ENCODE assay signal across 27 cellular contexts in the genomic region with DNA sequence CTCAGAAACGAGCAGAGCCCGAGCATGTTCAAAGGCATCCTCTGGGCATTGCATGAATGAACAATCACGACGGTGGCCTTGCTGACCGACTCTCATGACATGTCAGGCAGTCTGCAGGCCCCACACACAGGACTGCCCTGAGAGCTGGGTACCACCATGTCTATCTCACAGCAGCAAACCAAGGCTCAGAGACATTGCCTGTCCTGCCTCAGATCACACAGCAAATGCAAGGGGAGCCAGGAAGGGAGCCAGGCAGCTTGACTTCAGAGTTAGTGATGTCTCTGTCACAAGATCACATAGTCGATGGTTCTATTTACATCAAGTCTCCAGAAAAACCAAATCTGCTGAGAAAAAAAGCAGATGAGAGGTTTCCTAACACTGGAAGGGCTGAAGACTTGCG. TPM values are rescaled to one million over a fixed set of nuclear protein-coding genes. Genes with fewer than 3 reads are reported as not detected.
"Had no signal": no experiment of that assay in that cellular context is flagged by ENCODE, and none has a peak within 500 bp of the region (broad histone marks: within the 10 kb centered on the region; RNA-seq: fewer than 3 reads in every experiment).

No MANE protein-coding gene starts in this region.

- H3K36me3 ChIP-seq: esophagus squamous epithelium, lower lobe of right lung, neutrophil, pancreas, suprapubic skin, transverse colon, vagina had no signal

- H3K4me3 Mint-ChIP-seq: immature natural killer cell; natural killer cell; stimulated activated naive CD8-positive, alpha-beta T cell treated with anti-CD3 and anti-CD28 coated beads, Interleukin-15, amount 100 ng/mL, for 72 hours had no signal

- H3K9me3 ChIP-seq: esophagus squamous epithelium, lower lobe of right lung, neutrophil, pancreas, suprapubic skin, transverse colon, vagina had no signal

- H3K4me1 ChIP-seq: lower lobe of right lung, pancreas, suprapubic skin, transverse colon, vagina had no signal

- ATAC-seq: left colon; left ventricle myocardium superior; lower lobe of right lung; natural killer cell; pancreas; stimulated activated naive CD8-positive, alpha-beta T cell treated with anti-CD3 and anti-CD28 coated beads, Interleukin-15, amount 100 ng/mL, for 72 hours had no signal

- H3K4me3 ChIP-seq: coronary artery, esophagus squamous epithelium, lower lobe of right lung, pancreas, suprapubic skin, transverse colon, vagina had no signal

- H3K27ac ChIP-seq: coronary artery, esophagus squamous epithelium, lower lobe of right lung, neutrophil, pancreas, suprapubic skin, transverse colon, vagina had no signal

- H3K4me1 Mint-ChIP-seq: immature natural killer cell, natural killer cell had no signal

- DNase-seq: effector memory CD4-positive, alpha-beta T cell; erythroblast; esophagus squamous epithelium; foreskin melanocyte; hypothalamus; immature natural killer cell; islet precursor cell; kidney glomerular epithelial cell; left colon; left ventricle myocardium superior; lower lobe of right lung; natural killer cell; pancreas; small intestine; stimulated activated CD4-positive, alpha-beta T cell treated with anti-CD3 and anti-CD28 coated beads, Interleukin-12 subunit alpha, Interleukin-12 subunit beta, amount 100 ng/mL, for 4 hours; stimulated activated CD4-positive, alpha-beta T cell treated with anti-CD3 and anti-CD28 coated beads, Interleukin-1b, Interleukin-23, amount 100 ng/mL, for 48 hours; stimulated activated CD4-positive, alpha-beta T cell treated with anti-CD3 and anti-CD28 coated beads, Interleukin-4, amount 100 ng/mL, for 1 hour; stimulated activated CD8-positive, alpha-beta memory T cell treated with anti-CD3 and anti-CD28 coated beads, Interleukin-4, amount 100 ng/mL, for 48 hours; stimulated activated naive CD4-positive, alpha-beta T cell; stimulated activated naive CD8-positive, alpha-beta T cell treated with anti-CD3 and anti-CD28 coated beads, Interleukin-15, amount 100 ng/mL, for 72 hours; transverse colon had no signal

- H3K27me3 ChIP-seq: pancreas, transverse colon, vagina had no signal

- H3K27ac Mint-ChIP-seq: immature natural killer cell; natural killer cell; stimulated activated naive CD8-positive, alpha-beta T cell treated with anti-CD3 and anti-CD28 coated beads, Interleukin-15, amount 100 ng/mL, for 72 hours had no signal

- H3K27me3 Mint-ChIP-seq: stimulated activated naive CD8-positive, alpha-beta T cell treated with anti-CD3 and anti-CD28 coated beads, Interleukin-15, amount 100 ng/mL, for 72 hours had no signal

- H3K9me3 Mint-ChIP-seq: immature natural killer cell; natural killer cell; stimulated activated naive CD8-positive, alpha-beta T cell treated with anti-CD3 and anti-CD28 coated beads, Interleukin-15, amount 100 ng/mL, for 72 hours had no signal

- H3K36me3 Mint-ChIP-seq: immature natural killer cell, natural killer cell had no signal

RNA-seq across cellular contexts. Expression of a gene that starts 16.1 kb away (rescaled TPM):
- total RNA-seq: dermis blood vessel endothelial cell, pulmonary artery endothelial cell had no signal
